Comparison of ENCODE assay signal across 18 cellular contexts in genomic region chr11:130171534-130171933, GRCh38. TPM values are rescaled to one million over a fixed set of nuclear protein-coding genes. Genes with fewer than 3 reads are reported as not detected.
"Had no signal": no experiment of that assay in that cellular context is flagged by ENCODE, and none has a peak within 500 bp of the region (broad histone marks: within the 10 kb centered on the region; RNA-seq: fewer than 3 reads in every experiment).

No MANE protein-coding gene starts in this region.

- H3K4me3 ChIP-seq: lower lobe of right lung, sigmoid colon, thoracic aorta had no signal

- H3K36me3 ChIP-seq: lower lobe of right lung, sigmoid colon, thoracic aorta had no signal

- H3K36me3 Mint-ChIP-seq: brain; stimulated activated effector memory CD8-positive, alpha-beta T cell treated with anti-CD3 and anti-CD28 coated beads, Interleukin-12 subunit alpha, Interleukin-12 subunit beta, amount 100 ng/mL, for 72 hours had no signal

- H3K27ac ChIP-seq: epithelial cell of prostate, lower lobe of right lung, sigmoid colon, thoracic aorta had no signal

- ATAC-seq: activated T-cell treated with anti-CD3 and anti-CD28 coated beads, Interleukin-2, amount 50 U/mL, for 4 hours; lower lobe of right lung; stimulated activated effector memory CD8-positive, alpha-beta T cell treated with anti-CD3 and anti-CD28 coated beads, Interleukin-12 subunit alpha, Interleukin-12 subunit beta, amount 100 ng/mL, for 72 hours had no signal

- H3K27me3 ChIP-seq: sigmoid colon had no signal

- H3K4me3 Mint-ChIP-seq: activated CD4-positive, alpha-beta T cell treated with anti-CD3 and anti-CD28 coated beads, Interleukin-2, amount 10 ng/mL, durations not matched to agents 24 days and 14 days; activated naive CD4-positive, alpha-beta T cell treated with anti-CD3 and anti-CD28 coated beads for 36 hours; activated T-cell treated with anti-CD3 and anti-CD28 coated beads, Interleukin-2, amount 50 U/mL, for 4 hours; brain; endodermal cell; nephron; stimulated activated effector memory CD8-positive, alpha-beta T cell treated with anti-CD3 and anti-CD28 coated beads, Interleukin-12 subunit alpha, Interleukin-12 subunit beta, amount 100 ng/mL, for 72 hours had no signal

- H3K27ac Mint-ChIP-seq: activated CD4-positive, alpha-beta T cell treated with anti-CD3 and anti-CD28 coated beads, Interleukin-2, amount 10 ng/mL, durations not matched to agents 24 days and 14 days; activated naive CD4-positive, alpha-beta T cell treated with anti-CD3 and anti-CD28 coated beads for 36 hours; endodermal cell; nephron; stimulated activated effector memory CD8-positive, alpha-beta T cell treated with anti-CD3 and anti-CD28 coated beads, Interleukin-12 subunit alpha, Interleukin-12 subunit beta, amount 100 ng/mL, for 72 hours had no signal

- H3K4me1 Mint-ChIP-seq: activated CD4-positive, alpha-beta T cell treated with anti-CD3 and anti-CD28 coated beads, Interleukin-2, amount 10 ng/mL, durations not matched to agents 24 days and 14 days; brain; endodermal cell; stimulated activated effector memory CD8-positive, alpha-beta T cell treated with anti-CD3 and anti-CD28 coated beads, Interleukin-12 subunit alpha, Interleukin-12 subunit beta, amount 100 ng/mL, for 72 hours had no signal

- DNase-seq: activated CD4-positive, alpha-beta T cell treated with anti-CD3 and anti-CD28 coated beads, Interleukin-2, amount 10 ng/mL, durations not matched to agents 24 days and 14 days; activated CD8-positive, alpha-beta memory T cell treated with anti-CD3 and anti-CD28 coated beads, Interleukin-2, amount 50 U/mL, for 4 hours; activated naive CD4-positive, alpha-beta T cell treated with anti-CD3 and anti-CD28 coated beads for 36 hours; activated T-cell treated with anti-CD3 and anti-CD28 coated beads, Interleukin-2, amount 50 U/mL, for 4 hours; caudate nucleus; endodermal cell; hypothalamus; islet precursor cell; lower lobe of right lung; nucleus accumbens; sigmoid colon; stimulated activated CD4-positive, alpha-beta T cell treated with anti-CD3 and anti-CD28 coated beads, Interleukin-4, amount 100 ng/mL, for 24 hours had no signal

- H3K4me1 ChIP-seq: sigmoid colon had no signal

RNA-seq across cellular contexts. Expression of gene ST14, which starts 12.0 kb away (rescaled TPM):
- total RNA-seq: activated CD4-positive, alpha-beta T cell treated with anti-CD3 and anti-CD28 coated beads, Interleukin-2, amount 10 ng/mL, durations not matched to agents 24 days and 14 days; activated naive CD4-positive, alpha-beta T cell treated with anti-CD3 and anti-CD28 coated beads for 36 hours; frontal cortex had no signal
